Comparison of ENCODE assay signal across 13 cellular contexts in genomic region chr11:66349084-66349386, GRCh38. TPM values are rescaled to one million over a fixed set of nuclear protein-coding genes. Genes with fewer than 3 reads are reported as not detected.
DNase-seq lines count a peak whose midpoint lies in the region; ATAC-seq and TF ChIP-seq lines count a peak whose summit lies in the region.
"Had no signal": no experiment of that assay in that cellular context is flagged by ENCODE, and none has a peak within 500 bp of the region (broad histone marks: within the 10 kb centered on the region; RNA-seq: fewer than 3 reads in every experiment).

No MANE protein-coding gene starts in this region.

- no peaks in the 10 kb centered on the region for H3K27me3 Mint-ChIP-seq in activated naive CD8-positive, alpha-beta T cell
- H3K27me3 Mint-ChIP-seq in activated naive CD8-positive, alpha-beta T cell treated with anti-CD3 and anti-CD28 coated beads, Interleukin-2, amount 50 U/mL, for 24 hours = peaks cover 3% of the 10 kb centered on the region
- H3K27me3 Mint-ChIP-seq in activated CD8-positive, alpha-beta T cell treated with anti-CD3 and anti-CD28 coated beads, Interleukin-2, amount 10 ng/mL, durations not matched to agents 7 days and 5 days (ENCODE audit: low read depth) = peaks cover 2% of the 10 kb centered on the region
- no peaks in the 10 kb centered on the region for H3K27me3 Mint-ChIP-seq in memory B cell
- H3K27me3 Mint-ChIP-seq in CD14-positive monocyte (ENCODE audit: low read depth in 3 of 3) = peaks cover 5 to 22% (median 11%) of the 10 kb centered on the region in 3 donors

- no peak for DNase-seq in activated naive CD8-positive, alpha-beta T cell treated with anti-CD3 and anti-CD28 coated beads, Interleukin-2, amount 50 U/mL, for 24 hours
- no peak for DNase-seq in activated CD8-positive, alpha-beta T cell treated with anti-CD3 and anti-CD28 coated beads, Interleukin-2, amount 10 ng/mL, durations not matched to agents 7 days and 5 days
- DNase-seq in memory B cell (ENCODE audit: low spot score in 2 of 2) (no peak), CD14-positive monocyte (ENCODE audit: low spot score) (no peak), caudate nucleus (lab: John Stamatoyannopoulos, UW) (no peak)
- DNase-seq in stimulated activated CD4-positive, alpha-beta T cell treated with anti-CD3 and anti-CD28 coated beads, Interleukin-1b, Interleukin-23, amount 100 ng/mL, for 48 hours = no peak
- DNase-seq: activated naive CD4-positive, alpha-beta T cell; mesenchymal stem cell; MV-4-11 had no signal

- H3K9me3 Mint-ChIP-seq in activated naive CD8-positive, alpha-beta T cell (ENCODE audit: low read depth) = no peaks in the 10 kb centered on the region
- no peaks in the 10 kb centered on the region for H3K9me3 Mint-ChIP-seq in activated naive CD8-positive, alpha-beta T cell treated with anti-CD3 and anti-CD28 coated beads, Interleukin-2, amount 50 U/mL, for 24 hours
- no peaks in the 10 kb centered on the region for H3K9me3 Mint-ChIP-seq in activated CD8-positive, alpha-beta T cell treated with anti-CD3 and anti-CD28 coated beads, Interleukin-2, amount 10 ng/mL, durations not matched to agents 7 days and 5 days (ENCODE audit: insufficient read depth)
- H3K9me3 Mint-ChIP-seq in memory B cell (no peaks in the 10 kb centered on the region), CD14-positive monocyte (no peaks in the 10 kb centered on the region)

- CTCF ChIA-PET in activated CD8-positive, alpha-beta T cell treated with anti-CD3 and anti-CD28 coated beads, Interleukin-2, amount 10 ng/mL, durations not matched to agents 7 days and 5 days (lab: Charles Lee) = interaction anchor here (1.5 to 8.2 kb wide), 2 partner anchors 7 to 15 kb away, joined by 3 to 44 read pairs; no protein-coding TSS in a partner anchor

- POLR2A ChIA-PET in activated CD8-positive, alpha-beta T cell treated with anti-CD3 and anti-CD28 coated beads, Interleukin-2, amount 10 ng/mL, durations not matched to agents 7 days and 5 days (lab: Charles Lee) = no interaction called here

- intact Hi-C loops in CD14-positive monocyte (cut with micrococcal nuclease) = no loop called here

- peaks cover 3% of the 10 kb centered on the region for H3K36me3 Mint-ChIP-seq in activated naive CD8-positive, alpha-beta T cell
- H3K36me3 Mint-ChIP-seq in activated naive CD8-positive, alpha-beta T cell treated with anti-CD3 and anti-CD28 coated beads, Interleukin-2, amount 50 U/mL, for 24 hours (ENCODE audit: low read depth) = peaks cover 5% of the 10 kb centered on the region
- H3K36me3 Mint-ChIP-seq in activated CD8-positive, alpha-beta T cell treated with anti-CD3 and anti-CD28 coated beads, Interleukin-2, amount 10 ng/mL, durations not matched to agents 7 days and 5 days (ENCODE audit: low read depth) = peaks cover 2% of the 10 kb centered on the region
- H3K36me3 Mint-ChIP-seq in memory B cell = peaks cover 3% of the 10 kb centered on the region
- no peaks in the 10 kb centered on the region for H3K36me3 Mint-ChIP-seq in CD14-positive monocyte

- no peak for ATAC-seq in activated naive CD8-positive, alpha-beta T cell treated with anti-CD3 and anti-CD28 coated beads, Interleukin-2, amount 50 U/mL, for 24 hours
- no peak for ATAC-seq in activated CD8-positive, alpha-beta T cell treated with anti-CD3 and anti-CD28 coated beads, Interleukin-2, amount 10 ng/mL, durations not matched to agents 7 days and 5 days
- ATAC-seq in memory B cell (ENCODE audit: low read depth) (no peak), HG03108 (IDR thresholded peaks at IDR 0.05; ENCODE audit: unreplicated experiment) (no peak)
- ATAC-seq: GM12878 had no signal

- peaks cover 34% of the 10 kb centered on the region for H3K4me1 Mint-ChIP-seq in activated naive CD8-positive, alpha-beta T cell (ENCODE audit: low read depth)
- H3K4me1 Mint-ChIP-seq in activated naive CD8-positive, alpha-beta T cell treated with anti-CD3 and anti-CD28 coated beads, Interleukin-2, amount 50 U/mL, for 24 hours = peaks cover 32% of the 10 kb centered on the region
- peaks cover 39% of the 10 kb centered on the region for H3K4me1 Mint-ChIP-seq in activated CD8-positive, alpha-beta T cell treated with anti-CD3 and anti-CD28 coated beads, Interleukin-2, amount 10 ng/mL, durations not matched to agents 7 days and 5 days (ENCODE audit: low read depth)
- H3K4me1 Mint-ChIP-seq in memory B cell (peaks cover 16% of the 10 kb centered on the region), CD14-positive monocyte (peaks cover 22% of the 10 kb centered on the region)

- H3K4me3 Mint-ChIP-seq in activated naive CD8-positive, alpha-beta T cell = peak overlapping the region; percentile 93
- no peak overlapping the region for H3K4me3 Mint-ChIP-seq in activated naive CD8-positive, alpha-beta T cell treated with anti-CD3 and anti-CD28 coated beads, Interleukin-2, amount 50 U/mL, for 24 hours
- H3K4me3 Mint-ChIP-seq in activated CD8-positive, alpha-beta T cell treated with anti-CD3 and anti-CD28 coated beads, Interleukin-2, amount 10 ng/mL, durations not matched to agents 7 days and 5 days = peak overlapping the region; percentile 20
- peak overlapping the region; percentile 24 for H3K4me3 Mint-ChIP-seq in memory B cell
- no peak overlapping the region for H3K4me3 Mint-ChIP-seq in CD14-positive monocyte

- H3K27ac ChIP-seq in caudate nucleus (ENCODE audit: low read depth, low read length) = no peak overlapping the region

- no peak for TF ChIP-seq CTCF in CD14-positive monocyte (IDR thresholded peaks at IDR 0.05)

- H3K27ac Mint-ChIP-seq in activated naive CD8-positive, alpha-beta T cell = no peak overlapping the region
- H3K27ac Mint-ChIP-seq in activated naive CD8-positive, alpha-beta T cell treated with anti-CD3 and anti-CD28 coated beads, Interleukin-2, amount 50 U/mL, for 24 hours = no peak overlapping the region
- H3K27ac Mint-ChIP-seq in activated CD8-positive, alpha-beta T cell treated with anti-CD3 and anti-CD28 coated beads, Interleukin-2, amount 10 ng/mL, durations not matched to agents 7 days and 5 days = no peak overlapping the region
- H3K27ac Mint-ChIP-seq in memory B cell (no peak overlapping the region), CD14-positive monocyte (no peak overlapping the region)

RNA-seq across cellular contexts. Expression of gene B4GAT1, which starts 1.6 kb away (rescaled TPM):
- total RNA-seq in activated CD8-positive, alpha-beta T cell treated with anti-CD3 and anti-CD28 coated beads, Interleukin-2, amount 10 ng/mL, durations not matched to agents 7 days and 5 days = 1 to 10 TPM; 7.6 TPM
- polyA plus RNA-seq in CD14-positive monocyte = 1 to 10 TPM; 1.7 TPM

RNA-seq across cellular contexts. Expression of gene BRMS1, which starts 4.1 kb away (rescaled TPM):
- total RNA-seq in activated CD8-positive, alpha-beta T cell treated with anti-CD3 and anti-CD28 coated beads, Interleukin-2, amount 10 ng/mL, durations not matched to agents 7 days and 5 days = 10 to 100 TPM; 53.2 to 57.1 TPM
- 10 to 100 TPM; 62.0 to 65.2 TPM for polyA plus RNA-seq in CD14-positive monocyte

RNA-seq across cellular contexts. Expression of gene RIN1, which starts 12.8 kb away (rescaled TPM):
- 1 to 10 TPM; 1.3 TPM for total RNA-seq in activated CD8-positive, alpha-beta T cell treated with anti-CD3 and anti-CD28 coated beads, Interleukin-2, amount 10 ng/mL, durations not matched to agents 7 days and 5 days
- polyA plus RNA-seq in CD14-positive monocyte = 1 to 10 TPM; 6.1 to 7.6 TPM

RNA-seq across cellular contexts. Expression of gene SLC29A2, which starts 22.5 kb away (rescaled TPM):
- total RNA-seq in activated CD8-positive, alpha-beta T cell treated with anti-CD3 and anti-CD28 coated beads, Interleukin-2, amount 10 ng/mL, durations not matched to agents 7 days and 5 days = 10 to 100 TPM; 10.0 to 11.1 TPM
- polyA plus RNA-seq in CD14-positive monocyte = under 1 TPM in 1 of 2 donors, not detected in 1; 0.11 TPM

RNA-seq across cellular contexts. Expression of gene CD248, which starts 32.2 kb away (rescaled TPM):
- 10 to 100 TPM; 79.5 to 80.8 TPM for total RNA-seq in activated CD8-positive, alpha-beta T cell treated with anti-CD3 and anti-CD28 coated beads, Interleukin-2, amount 10 ng/mL, durations not matched to agents 7 days and 5 days
- polyA plus RNA-seq in CD14-positive monocyte = under 1 TPM in 1 of 2 donors, not detected in 1; 0.13 TPM
- total RNA-seq: pulmonary artery endothelial cell had no signal

Comparison
In these comparisons a context has a peak if more than half of its experiments do, and no peak if none do; other contexts are left out.
1. H3K4me3 Mint-ChIP-seq: peak in activated naive CD8-positive, alpha-beta T cell (single experiment), activated CD8-positive, alpha-beta T cell treated with anti-CD3 and anti-CD28 coated beads, Interleukin-2, amount 10 ng/mL, durations not matched to agents 7 days and 5 days (single experiment) and memory B cell (single experiment); none in activated naive CD8-positive, alpha-beta T cell treated with anti-CD3 and anti-CD28 coated beads, Interleukin-2, amount 50 U/mL, for 24 hours (single experiment) and CD14-positive monocyte (0 of 2).